Comparison of ENCODE assay signal across 16 cellular contexts in the genomic region with DNA sequence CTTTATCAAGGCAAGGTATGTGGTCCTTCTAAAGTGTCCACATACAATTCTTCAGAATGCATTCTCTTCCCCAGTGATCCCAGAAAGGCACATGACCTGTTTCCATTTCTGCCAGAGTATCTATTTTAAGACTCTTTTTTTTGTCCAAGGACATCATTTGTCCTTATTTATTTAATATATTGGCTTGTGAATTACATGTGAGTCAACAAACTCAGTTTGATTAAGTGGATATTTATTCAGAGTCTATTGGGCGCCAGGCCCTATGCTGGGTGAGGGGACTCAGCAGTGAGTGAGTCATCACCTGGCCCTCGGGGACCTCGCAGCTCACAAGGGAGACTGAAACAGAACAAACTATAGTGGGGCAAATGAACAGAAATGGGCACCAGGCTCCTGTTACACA.
A peak's percentile ranks its signal among the peaks of the same experiment; 100 is the strongest.
DNase-seq lines count a peak whose midpoint lies in the region; ATAC-seq and TF ChIP-seq lines count a peak whose summit lies in the region.
"Had no signal": no experiment of that assay in that cellular context is flagged by ENCODE, and none has a peak within 500 bp of the region (broad histone marks: within the 10 kb centered on the region; RNA-seq: fewer than 3 reads in every experiment).

No MANE protein-coding gene starts in this region.

- peaks cover 0 to 6% of the 10 kb centered on the region in 2 donors for H3K4me1 ChIP-seq in ascending aorta
- peaks cover 55% of the 10 kb centered on the region for H3K4me1 ChIP-seq in left ventricle myocardium inferior
- peaks cover 18 to 50% of the 10 kb centered on the region in 2 donors for H3K4me1 ChIP-seq in thoracic aorta (ENCODE audit: control insufficient read depth in 1 of 2, low read depth in 2 of 2)

- no peaks in the 10 kb centered on the region for H3K9me3 ChIP-seq in MG63
- H3K9me3 ChIP-seq in ascending aorta = peaks cover 0 to 7% of the 10 kb centered on the region in 2 donors
- peaks cover 11% of the 10 kb centered on the region for H3K9me3 ChIP-seq in left ventricle myocardium inferior (replicated peaks)
- H3K9me3 ChIP-seq in thoracic aorta = no peaks in the 10 kb centered on the region

- H3K4me3 ChIP-seq in MG63 = no peak overlapping the region
- H3K4me3 ChIP-seq in ascending aorta = no peak overlapping the region
- H3K4me3 ChIP-seq in left ventricle myocardium inferior = no peak overlapping the region
- no peak overlapping the region for H3K4me3 ChIP-seq in thoracic aorta
- H3K4me3 ChIP-seq: dorsolateral prefrontal cortex, lung had no signal

- DNase-seq in MG63 (peak; percentile 38), ascending aorta (ENCODE audit: low spot score in 2 of 2) (peak in 1 of 2 donors; percentile 83), left ventricle myocardium inferior (peak; percentile 29), thoracic aorta (ENCODE audit: low spot score) (peak; percentile 45), RKO (ENCODE audit: low spot score) (no peak)
- DNase-seq: activated CD4-positive, alpha-beta memory T cell treated with anti-CD3 and anti-CD28 coated beads for 36 hours; activated effector memory CD4-positive, alpha-beta T cell treated with anti-CD3 and anti-CD28 coated beads, Interleukin-2, amount 50 U/mL, for 16 hours; DMS 273 treated with DMSO at 0.1 percent for 48 hours; dorsolateral prefrontal cortex; NCI-H1105 treated with DMSO at 0.1 percent for 48 hours; NK-92 treated with Interleukin-12 subunit alpha and Interleukin-12 subunit beta, amount 100 ng/mL, for 24 hours; stimulated activated CD4-positive, alpha-beta T cell treated with anti-CD3 and anti-CD28 coated beads, Interleukin-1b, Interleukin-23, amount 100 ng/mL, for 48 hours; T-helper 1 cell had no signal

- no peaks in the 10 kb centered on the region for H3K27me3 ChIP-seq in MG63
- no peaks in the 10 kb centered on the region for H3K27me3 ChIP-seq in ascending aorta
- H3K27me3 ChIP-seq in left ventricle myocardium inferior (ENCODE audit: low read depth) = no peaks in the 10 kb centered on the region
- H3K27me3 ChIP-seq in thoracic aorta (replicated peaks; ENCODE audit: insufficient read depth) = no peaks in the 10 kb centered on the region
- H3K27me3 ChIP-seq: dorsolateral prefrontal cortex had no signal

- TF ChIP-seq CTCF in ascending aorta (IDR thresholded peaks at IDR 0.05) (no peak), left ventricle myocardium inferior (IDR thresholded peaks at IDR 0.05; ENCODE audit: borderline replicate concordance) (no peak), thoracic aorta (IDR thresholded peaks at IDR 0.05) (no peak)

- H3K27ac ChIP-seq in ascending aorta (peak overlapping the region; percentile 15 to 41), left ventricle myocardium inferior (replicated peaks) (peak overlapping the region; percentile 82), thoracic aorta (peak overlapping the region in 1 of 2 donors; percentile 9)

- H3K36me3 ChIP-seq in MG63 = no peaks in the 10 kb centered on the region
- H3K36me3 ChIP-seq in ascending aorta = no peaks in the 10 kb centered on the region
- H3K36me3 ChIP-seq in left ventricle myocardium inferior = no peaks in the 10 kb centered on the region
- H3K36me3 ChIP-seq in thoracic aorta = no peaks in the 10 kb centered on the region

- intact Hi-C loops in ascending aorta (cut with DNase I) (no loop called here), left ventricle myocardium inferior (cut with micrococcal nuclease) (no loop called here)

- ATAC-seq in thoracic aorta (ENCODE audit: insufficient number of reproducible peaks, low FRiP score, low read depth) (no peak), HG03135 (IDR thresholded peaks at IDR 0.05; ENCODE audit: unreplicated experiment) (no peak), HG02571 (IDR thresholded peaks at IDR 0.05; ENCODE audit: unreplicated experiment) (no peak)
